Comparison of ENCODE assay signal across 12 cellular contexts in genomic region chr2:68811364-68811763, GRCh38. TPM values are rescaled to one million over a fixed set of nuclear protein-coding genes. Genes with fewer than 3 reads are reported as not detected.
DNase-seq lines count a peak whose midpoint lies in the region; TF ChIP-seq lines count a peak whose summit lies in the region.
"Had no signal": no experiment of that assay in that cellular context is flagged by ENCODE, and none has a peak within 500 bp of the region (broad histone marks: within the 10 kb centered on the region; RNA-seq: fewer than 3 reads in every experiment).

No MANE protein-coding gene starts in this region.

- TF ChIP-seq CTCF in cardiac fibroblast (IDR thresholded peaks at IDR 0.05; ENCODE audit: low read depth, low read length), result no peak
- TF ChIP-seq CTCF in MM.1S (IDR thresholded peaks at IDR 0.05; ENCODE audit: low read length), result no peak

- no peaks in the 10 kb centered on the region; the same call in 1 of the 2 replicates for H3F3A ChIP-seq in MM.1S (ENCODE audit: insufficient read depth, low read length)

- peak; percentile 51 for DNase-seq in AG20443 (ENCODE audit: low spot score)
- peak; percentile 56 for DNase-seq in MG63
- peak; percentile 39 to 66 for DNase-seq in cardiac fibroblast (ENCODE audit: low read depth in 2 of 2)
- peak; percentile 88 to 93 for DNase-seq in lung microvascular endothelial cell (ENCODE audit: low read depth in 2 of 2)
- no peak for DNase-seq in effector CD8-positive, alpha-beta T cell (lab: John Stamatoyannopoulos, UW)
- DNase-seq in stimulated activated CD4-positive, alpha-beta T cell treated with anti-CD3 and anti-CD28 coated beads, Interleukin-2, amount 100 ng/mL, for 48 hours, result no peak
- no peak for DNase-seq in MM.1S
- DNase-seq in activated gamma-delta T cell (lab: John Stamatoyannopoulos, UW), result no peak
- DNase-seq: activated CD4-positive, alpha-beta T cell treated with anti-CD3 and anti-CD28 coated beads, Interleukin-2, amount 10 ng/mL, durations not matched to agents 7 days and 5 days; AML-193; KBM-7; NK-92 treated with Interleukin-12 subunit alpha and Interleukin-12 subunit beta, amount 100 ng/mL, for 24 hours had no signal

- no peak overlapping the region for H3K4me2 ChIP-seq in MM.1S (ENCODE audit: low read depth, low read length)

- no peaks in the 10 kb centered on the region for H3K27me3 ChIP-seq in MG63
- no peaks in the 10 kb centered on the region for H3K27me3 ChIP-seq in MM.1S (replicated peaks; ENCODE audit: insufficient read depth, low read length)

- no peaks in the 10 kb centered on the region for H3K9me2 ChIP-seq in MM.1S (replicated peaks; ENCODE audit: insufficient read depth, low read length)

- H3K27ac ChIP-seq in MM.1S (ENCODE audit: low read length), result no peak overlapping the region

- no peak overlapping the region for H3K9ac ChIP-seq in MM.1S (ENCODE audit: low read length)

- H3K9me3 ChIP-seq in MG63, result no peaks in the 10 kb centered on the region
- no peaks in the 10 kb centered on the region for H3K9me3 ChIP-seq in MM.1S (replicated peaks; ENCODE audit: insufficient read depth, low read length)

- H3K4me3 ChIP-seq in MG63, result no peak overlapping the region
- H3K4me3 ChIP-seq in cardiac fibroblast (replicated peaks in 1 of 2; ENCODE audit: low read depth in 2 of 2, low read length in 2 of 2), result no peak overlapping the region
- H3K4me3 ChIP-seq in MM.1S (ENCODE audit: low read length), result no peak overlapping the region

- H3K79me2 ChIP-seq in MM.1S (ENCODE audit: low read length), result no peaks in the 10 kb centered on the region

- H3K36me3 ChIP-seq in MG63, result no peaks in the 10 kb centered on the region
- peaks cover 4% of the 10 kb centered on the region; the same call in 1 of the 2 replicates for H3K36me3 ChIP-seq in MM.1S (replicated peaks; ENCODE audit: insufficient read depth, low read length)

- no peaks in the 10 kb centered on the region for H4K20me1 ChIP-seq in MM.1S (ENCODE audit: insufficient read depth, low read length)

- no peak overlapping the region for H2AFZ ChIP-seq in MM.1S (ENCODE audit: low read length)

- H3K4me1 ChIP-seq in MM.1S (ENCODE audit: low read length), result no peaks in the 10 kb centered on the region

RNA-seq across cellular contexts. Expression of gene BMP10, which starts 59.8 kb away (rescaled TPM):
- not detected in 2 replicates for total RNA-seq in MG63 (2014; rRNA removed; shearing (Covaris generic); ENCODE audit: low replicate concordance)
- not detected in 2 replicates for total RNA-seq in lung microvascular endothelial cell
- total RNA-seq: activated CD4-positive, alpha-beta T cell treated with anti-CD3 and anti-CD28 coated beads, Interleukin-2, amount 10 ng/mL, durations not matched to agents 7 days and 5 days had no signal

Comparison
In these comparisons a context has a peak if more than half of its experiments do, and no peak if none do; other contexts are left out.
1. DNase-seq: peak in AG20443 (single experiment), MG63 (single experiment), cardiac fibroblast (2 of 2) and lung microvascular endothelial cell (2 of 2); none in effector CD8-positive, alpha-beta T cell (single experiment), stimulated activated CD4-positive, alpha-beta T cell treated with anti-CD3 and anti-CD28 coated beads, Interleukin-2, amount 100 ng/mL, for 48 hours (0 of 2), MM.1S (single experiment) and activated gamma-delta T cell (single experiment).